20 cellular contexts compared by ENCODE assay signal in the genomic region with DNA sequence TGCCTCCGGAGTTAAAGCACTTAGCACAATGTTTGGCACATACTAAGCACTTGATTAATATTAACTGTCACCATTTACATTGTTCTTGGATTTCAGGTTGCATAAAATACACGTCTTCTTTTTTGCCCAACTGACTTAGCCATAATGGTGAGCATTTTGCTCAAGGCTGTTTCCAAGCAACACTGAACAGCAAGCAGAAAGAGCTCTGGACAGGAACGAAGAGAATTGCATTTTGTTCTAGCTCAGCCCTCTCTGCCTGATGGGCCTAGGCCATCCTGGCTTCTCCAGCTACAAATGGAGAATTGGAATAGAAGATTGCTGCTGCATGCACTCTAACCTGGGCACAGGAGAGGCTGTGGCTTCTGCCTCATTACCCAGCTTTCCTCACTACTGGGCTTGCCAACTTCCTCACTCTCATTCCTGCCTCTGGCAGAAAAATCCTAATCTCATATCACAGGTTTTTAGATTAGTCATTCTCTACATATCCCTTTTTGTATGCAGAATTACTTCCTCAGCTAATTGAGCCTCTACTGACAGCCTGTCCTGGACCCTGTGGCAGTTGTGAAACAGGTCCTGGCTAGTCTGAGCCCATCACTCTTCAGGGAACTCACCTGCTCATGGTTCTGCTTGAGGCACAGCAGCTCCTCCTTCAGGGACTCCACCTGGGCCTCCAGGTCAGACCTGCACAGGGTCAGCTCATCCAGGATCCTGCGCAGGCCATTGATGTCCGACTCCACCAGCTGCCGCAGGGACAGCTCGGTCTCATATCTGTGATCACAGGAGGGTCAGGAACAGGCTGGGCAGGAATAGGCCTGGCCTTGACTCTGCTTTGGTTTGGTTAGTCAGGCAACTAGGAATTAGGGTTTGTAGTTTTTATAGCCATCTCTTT. TPM values are rescaled to one million over a fixed set of nuclear protein-coding genes. Genes with fewer than 3 reads are reported as not detected.
DNase-seq lines count a peak whose midpoint lies in the region; ATAC-seq, FAIRE-seq and TF ChIP-seq lines count a peak whose summit lies in the region.
"Had no signal": no experiment of that assay in that cellular context is flagged by ENCODE, and none has a peak within 500 bp of the region (broad histone marks: within the 10 kb centered on the region; RNA-seq: fewer than 3 reads in every experiment).

No MANE protein-coding gene starts in this region.

- peak; percentile 14; the same call in 1 of the 3 replicates for ATAC-seq in RWPE2 (ENCODE audit: low read depth)
- ATAC-seq in pancreas: peak in 3 of 4 donors; percentile 23 to 78 (median 55)
- ATAC-seq: GM23338 had no signal

- DNase-seq in HPDE6-E6E7 (ENCODE audit: extremely low spot score): peak; percentile 56
- DNase-seq in RWPE2 (ENCODE audit: low spot score): no peak
- DNase-seq in epithelial cell of prostate (ENCODE audit: low read depth, low spot score): no peak
- no peak for DNase-seq in pancreas
- DNase-seq in middle frontal gyrus (ENCODE audit: extremely low spot score, low spot score): no peak
- no peak for DNase-seq in DMS 273 treated with DMSO at 0.1 percent for 48 hours (lab: John Stamatoyannopoulos, UW)
- no peak for DNase-seq in putamen (ENCODE audit: low spot score)
- DNase-seq: CD8-positive, alpha-beta memory T cell; KG1; NCI-H1092; NCI-H187; NCI-H2171; NCI-H510A; RPMI8226 had no signal

- WGBS in pancreas, 2 donors: 65 to 76% methylated on average over 7 of the region's 7 CpGs

- no peaks in the 10 kb centered on the region for H3K36me3 ChIP-seq in RWPE2 (ENCODE audit: low read depth)
- no peaks in the 10 kb centered on the region for H3K36me3 ChIP-seq in pancreas

- H3K4me1 ChIP-seq in RWPE2 (ENCODE audit: insufficient read depth, poor library complexity, severe bottlenecking) (peaks cover 14% of the 10 kb centered on the region), pancreas (no peaks in the 10 kb centered on the region)

- H3K27ac ChIP-seq in RWPE2 (ENCODE audit: poor library complexity, severe bottlenecking) (no peak overlapping the region), epithelial cell of prostate (peak overlapping the region; percentile 45), pancreas (no peak overlapping the region)
- H3K27ac ChIP-seq: HL-60 had no signal

- H3K27me3 ChIP-seq in RWPE2 (ENCODE audit: insufficient read depth, poor library complexity, severe bottlenecking): no peaks in the 10 kb centered on the region
- H3K27me3 ChIP-seq in pancreas: no peaks in the 10 kb centered on the region

- TF ChIP-seq CTCF in RWPE2 (IDR thresholded peaks at IDR 0.05; ENCODE audit: poor library complexity, severe bottlenecking) (no peak), pancreas (IDR thresholded peaks at IDR 0.05) (no peak)

- FAIRE-seq in pancreas (lab: Jason Lieb, UNC): no peak

- H3K4me3 ChIP-seq in RWPE2 (ENCODE audit: severe bottlenecking): no peak overlapping the region
- no peak overlapping the region for H3K4me3 ChIP-seq in pancreas
- H3K4me3 ChIP-seq: GM23338 had no signal

- no peaks in the 10 kb centered on the region for H3K9me3 ChIP-seq in RWPE2 (ENCODE audit: severe bottlenecking)
- no peaks in the 10 kb centered on the region for H3K9me3 ChIP-seq in pancreas

- intact Hi-C loops in pancreas (cut with DNase I): no loop called here

RNA-seq across cellular contexts. Expression of a gene that starts 2.5 kb away (rescaled TPM):
- total RNA-seq in pancreas: not detected
- polyA plus RNA-seq in pancreas: not detected
- total RNA-seq: CD8-positive, alpha-beta memory T cell; GM23338; OCI-LY7; SK-MEL-5 had no signal
- polyA plus RNA-seq: BJ; CD8-positive, alpha-beta memory T cell; GM23338 had no signal

RNA-seq across cellular contexts. Expression of a gene that starts 21.5 kb away (rescaled TPM):
- not detected for total RNA-seq in pancreas
- not detected for polyA plus RNA-seq in pancreas
- total RNA-seq: CD8-positive, alpha-beta memory T cell; GM23338; OCI-LY7; SK-MEL-5 had no signal
- polyA plus RNA-seq: CD8-positive, alpha-beta memory T cell; GM23338 had no signal

RNA-seq across cellular contexts. Expression of a gene that starts 32.6 kb away (rescaled TPM):
- not detected for total RNA-seq in pancreas
- polyA plus RNA-seq in pancreas: not detected
- total RNA-seq: CD8-positive, alpha-beta memory T cell; GM23338; M059J; OCI-LY7; SK-MEL-5 had no signal
- polyA plus RNA-seq: BJ; CD8-positive, alpha-beta memory T cell; GM23338 had no signal

RNA-seq across cellular contexts. Expression of a gene that starts 34.0 kb away (rescaled TPM):
- total RNA-seq in pancreas: not detected
- not detected for polyA plus RNA-seq in pancreas
- total RNA-seq: CD8-positive, alpha-beta memory T cell; GM23338; OCI-LY7; SK-MEL-5 had no signal
- polyA plus RNA-seq: CD8-positive, alpha-beta memory T cell; GM23338 had no signal

RNA-seq across cellular contexts. Expression of a gene that starts 39.0 kb away (rescaled TPM):
- not detected for total RNA-seq in pancreas
- not detected for polyA plus RNA-seq in pancreas
- total RNA-seq: CD8-positive, alpha-beta memory T cell; GM23338; M059J; OCI-LY7; SK-MEL-5 had no signal
- polyA plus RNA-seq: BJ, GM23338 had no signal
